Comparison of ENCODE assay signal across 27 cellular contexts in the genomic region with DNA sequence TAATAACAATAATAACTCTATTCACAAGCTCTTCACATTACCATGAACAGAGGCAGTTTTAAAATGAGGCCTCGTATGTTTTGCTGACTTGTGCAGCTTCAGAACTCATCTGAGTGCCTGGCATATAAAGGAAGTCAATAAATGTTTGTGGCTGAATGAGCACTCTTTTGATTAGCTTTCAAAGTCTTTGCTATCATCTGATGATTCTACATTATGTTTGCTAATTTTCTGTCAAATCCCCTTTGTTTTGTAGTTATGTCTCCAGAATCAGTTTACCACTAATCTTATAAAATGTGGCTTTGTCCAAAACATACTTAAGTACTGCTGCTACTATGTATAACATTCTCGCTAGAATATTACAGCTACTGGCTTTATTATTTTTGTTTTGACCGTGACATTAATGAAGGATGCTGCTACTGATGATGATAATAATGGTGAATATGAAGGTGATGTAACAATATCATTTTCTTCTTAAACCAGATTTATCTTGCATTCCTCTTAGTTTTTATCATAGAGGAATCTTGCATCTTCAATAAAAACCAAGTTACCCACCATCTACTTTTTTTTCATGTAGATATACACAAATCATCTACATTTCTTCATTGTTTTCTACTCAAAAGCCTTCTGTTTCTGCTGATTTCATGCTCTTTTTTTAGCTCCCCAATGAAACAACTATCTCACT.
"Had no signal": no experiment of that assay in that cellular context is flagged by ENCODE, and none has a peak within 500 bp of the region (broad histone marks: within the 10 kb centered on the region; RNA-seq: fewer than 3 reads in every experiment).

No MANE protein-coding gene starts in this region.

- H3K4me2 ChIP-seq: hepatocyte had no signal

- H3K4me3 ChIP-seq: body of pancreas, cardiac muscle cell, hepatocyte, mucosa of descending colon, spleen, thyroid gland, upper lobe of right lung had no signal

- H2AFZ ChIP-seq: hepatocyte had no signal

- H3K36me3 Mint-ChIP-seq: immature natural killer cell, memory B cell had no signal

- H3K9me3 Mint-ChIP-seq: activated CD4-positive, alpha-beta memory T cell treated with anti-CD3 and anti-CD28 coated beads, Interleukin-2, amount 10 ng/mL, durations not matched to agents 7 days and 5 days; activated naive CD8-positive, alpha-beta T cell treated with anti-CD3 and anti-CD28 coated beads, Interleukin-2, amount 50 U/mL, for 24 hours; activated T-helper 1 cell treated with anti-CD3 and anti-CD28 coated beads, Interleukin-12 subunit alpha, Interleukin-12 subunit beta, Interleukin-2, Interleukin-4 antibody, amounts not matched to agents 30 ng/mL and 10 ng/mL and 1 ng/mL, durations not matched to agents 14 hours and 24 hours and 36 hours; memory B cell; nephron progenitor cell had no signal

- H3K36me3 ChIP-seq: cardiac muscle cell, spleen, thyroid gland, upper lobe of right lung had no signal

- H3K4me1 Mint-ChIP-seq: activated CD4-positive, alpha-beta memory T cell treated with anti-CD3 and anti-CD28 coated beads, Interleukin-2, amount 10 ng/mL, durations not matched to agents 7 days and 5 days; activated naive CD8-positive, alpha-beta T cell treated with anti-CD3 and anti-CD28 coated beads, Interleukin-2, amount 50 U/mL, for 24 hours; immature natural killer cell; T-helper 17 cell had no signal

- H3K79me2 ChIP-seq: hepatocyte had no signal

- H3K27me3 Mint-ChIP-seq: activated CD4-positive, alpha-beta memory T cell treated with anti-CD3 and anti-CD28 coated beads, Interleukin-2, amount 10 ng/mL, durations not matched to agents 7 days and 5 days; activated naive CD8-positive, alpha-beta T cell treated with anti-CD3 and anti-CD28 coated beads, Interleukin-2, amount 50 U/mL, for 24 hours; memory B cell; T-helper 17 cell had no signal

- H3K4me1 ChIP-seq: body of pancreas, foreskin keratinocyte, spleen, thyroid gland, upper lobe of right lung had no signal

- H3K4me3 Mint-ChIP-seq: activated CD4-positive, alpha-beta memory T cell treated with anti-CD3 and anti-CD28 coated beads, Interleukin-2, amount 10 ng/mL, durations not matched to agents 7 days and 5 days; activated naive CD8-positive, alpha-beta T cell treated with anti-CD3 and anti-CD28 coated beads, Interleukin-2, amount 50 U/mL, for 24 hours; activated T-helper 1 cell treated with anti-CD3 and anti-CD28 coated beads, Interleukin-12 subunit alpha, Interleukin-12 subunit beta, Interleukin-2, Interleukin-4 antibody, amounts not matched to agents 30 ng/mL and 10 ng/mL and 1 ng/mL, durations not matched to agents 14 hours and 24 hours and 36 hours; immature natural killer cell; memory B cell; nephron progenitor cell; T-helper 17 cell had no signal

- DNase-seq: activated CD4-positive, alpha-beta memory T cell treated with anti-CD3 and anti-CD28 coated beads, Interleukin-2, amount 10 ng/mL, durations not matched to agents 7 days and 5 days; activated CD4-positive, alpha-beta T cell treated with anti-CD3 and anti-CD28 coated beads for 48 hours; activated gamma-delta T cell; activated naive CD4-positive, alpha-beta T cell treated with anti-CD3 and anti-CD28 coated beads, Interleukin-2, amount 50 U/mL, for 16 hours; activated naive CD8-positive, alpha-beta T cell treated with anti-CD3 and anti-CD28 coated beads, Interleukin-2, amount 50 U/mL, for 24 hours; activated T-cell treated with anti-CD3 and anti-CD28 coated beads for 4 hours; body of pancreas; dermis blood vessel endothelial cell; effector memory CD4-positive, alpha-beta T cell; foreskin keratinocyte; glutamatergic neuron; immature natural killer cell; left ventricle myocardium superior; mucosa of descending colon; nephron progenitor cell; occipital lobe; spleen; stimulated activated CD4-positive, alpha-beta T cell treated with anti-CD3 and anti-CD28 coated beads, Interleukin-4, amount 100 ng/mL, for 1 hour; stimulated activated naive CD4-positive, alpha-beta T cell; SW 1271; T-helper 17 cell; thyroid gland; upper lobe of right lung had no signal

- H3K27ac ChIP-seq: body of pancreas, cardiac muscle cell, foreskin keratinocyte, hepatocyte, spleen, thyroid gland, upper lobe of right lung had no signal

- H3K27me3 ChIP-seq: body of pancreas, cardiac muscle cell, foreskin keratinocyte, hepatocyte, spleen, thyroid gland, upper lobe of right lung had no signal

- H3K27ac Mint-ChIP-seq: activated CD4-positive, alpha-beta memory T cell treated with anti-CD3 and anti-CD28 coated beads, Interleukin-2, amount 10 ng/mL, durations not matched to agents 7 days and 5 days; activated naive CD8-positive, alpha-beta T cell treated with anti-CD3 and anti-CD28 coated beads, Interleukin-2, amount 50 U/mL, for 24 hours; activated T-helper 1 cell treated with anti-CD3 and anti-CD28 coated beads, Interleukin-12 subunit alpha, Interleukin-12 subunit beta, Interleukin-2, Interleukin-4 antibody, amounts not matched to agents 30 ng/mL and 10 ng/mL and 1 ng/mL, durations not matched to agents 14 hours and 24 hours and 36 hours; immature natural killer cell; memory B cell; nephron progenitor cell; T-helper 17 cell had no signal

- ATAC-seq: activated naive CD8-positive, alpha-beta T cell treated with anti-CD3 and anti-CD28 coated beads, Interleukin-2, amount 50 U/mL, for 24 hours; body of pancreas; foreskin keratinocyte; left ventricle myocardium superior; mucosa of descending colon; T-helper 17 cell; upper lobe of right lung had no signal

- H3K9me3 ChIP-seq: body of pancreas, mucosa of descending colon, spleen, thyroid gland, upper lobe of right lung had no signal
